33 cellular contexts compared by ENCODE assay signal in genomic region chr12:77521458-77522115, GRCh38.
A peak's percentile ranks its signal among the peaks of the same experiment; 100 is the strongest.
DNase-seq lines count a peak whose midpoint lies in the region; ATAC-seq, FAIRE-seq and TF ChIP-seq lines count a peak whose summit lies in the region.
"Had no signal": no experiment of that assay in that cellular context is flagged by ENCODE, and none has a peak within 500 bp of the region (broad histone marks: within the 10 kb centered on the region; RNA-seq: fewer than 3 reads in every experiment).

No MANE protein-coding gene starts in this region.

- no peak overlapping the region for H3K9ac ChIP-seq in astrocyte (ENCODE audit: low read length)
- H3K9ac ChIP-seq: BLaER1, neural progenitor cell had no signal

- peak; percentile 5 for DNase-seq in MCF 10A (ENCODE audit: unreplicated experiment)
- DNase-seq in breast epithelium (ENCODE audit: low spot score in 2 of 2) = no peak
- DNase-seq in astrocyte (ENCODE audit: low read depth) = peak; percentile 71
- peak; percentile 58 to 81 for DNase-seq in foreskin fibroblast
- DNase-seq in dermis blood vessel endothelial cell = no peak
- DNase-seq in NOMO-1 treated with DMSO at 0.1 percent for 48 hours (lab: John Stamatoyannopoulos, UW; ENCODE audit: unreplicated experiment) = no peak
- no peak for DNase-seq in mucosa of descending colon
- DNase-seq: activated CD4-positive, alpha-beta T cell treated with anti-CD3 and anti-CD28 coated beads for 48 hours; activated CD8-positive, alpha-beta memory T cell treated with anti-CD3 and anti-CD28 coated beads, Interleukin-2, amount 10 ng/mL, durations not matched to agents 7 days and 5 days; activated naive CD4-positive, alpha-beta T cell treated with anti-CD3 and anti-CD28 coated beads, Interleukin-2, amount 50 U/mL, for 16 hours; cerebellar nuclear complex; COR-L47; gastrocnemius medialis; hippocampal formation; lower lobe of right lung; MM.1S; NCI-H1417 treated with DMSO at 0.1 percent for 48 hours; NCI-H2107; NCI-H82; sigmoid colon; stimulated activated CD4-positive, alpha-beta T cell treated with anti-CD3 and anti-CD28 coated beads, Interleukin-15, amount 100 ng/mL, for 24 hours; stimulated activated naive CD8-positive, alpha-beta T cell treated with anti-CD3 and anti-CD28 coated beads, Interleukin-15, amount 100 ng/mL, for 72 hours; tibial artery had no signal

- peaks cover 7% of the 10 kb centered on the region for H3K9me3 Mint-ChIP-seq in MCF 10A (ENCODE audit: unreplicated experiment)
- H3K9me3 Mint-ChIP-seq in astrocyte (ENCODE audit: unreplicated experiment) = peaks cover under 1% of the 10 kb centered on the region

- H3K79me2 ChIP-seq in astrocyte (ENCODE audit: insufficient read depth, low read length) = no peaks in the 10 kb centered on the region

- H3K4me1 Mint-ChIP-seq in MCF 10A (ENCODE audit: insufficient read depth, unreplicated experiment) (no peaks in the 10 kb centered on the region), astrocyte (ENCODE audit: low read depth, unreplicated experiment) (peaks cover 5% of the 10 kb centered on the region)
- H3K4me1 Mint-ChIP-seq: activated CD8-positive, alpha-beta memory T cell treated with anti-CD3 and anti-CD28 coated beads, Interleukin-2, amount 10 ng/mL, durations not matched to agents 7 days and 5 days; IgD-negative memory B cell; neural progenitor cell; stimulated activated naive CD8-positive, alpha-beta T cell treated with anti-CD3 and anti-CD28 coated beads, Interleukin-15, amount 100 ng/mL, for 72 hours had no signal

- TF ChIP-seq CTCF in MCF 10A (IDR thresholded peaks at IDR 0.05; ENCODE audit: unreplicated experiment) (no peak), breast epithelium (IDR thresholded peaks at IDR 0.05) (no peak), astrocyte (IDR thresholded peaks at IDR 0.05; ENCODE audit: insufficient read depth, low read depth, low read length) (no peak), foreskin fibroblast (IDR thresholded peaks at IDR 0.05; ENCODE audit: low read depth, low read length) (no peak), mucosa of descending colon (IDR thresholded peaks at IDR 0.05) (no peak)

- no peaks in the 10 kb centered on the region for H4K20me1 ChIP-seq in astrocyte (ENCODE audit: insufficient read depth, low read length)
- H4K20me1 ChIP-seq: BLaER1 had no signal

- H3K27me3 ChIP-seq in breast epithelium (no peaks in the 10 kb centered on the region), astrocyte (ENCODE audit: insufficient read depth, low read length) (no peaks in the 10 kb centered on the region)
- H3K27me3 ChIP-seq: BLaER1, gastrocnemius medialis, neural progenitor cell, sigmoid colon, tibial artery had no signal

- H2AFZ ChIP-seq in astrocyte (ENCODE audit: low read depth, low read length) = no peak overlapping the region
- H2AFZ ChIP-seq: neural progenitor cell had no signal

- CTCF ChIA-PET in MCF 10A (lab: Yijun Ruan, JAX) = interaction anchor here (0.5 kb wide), 1 partner anchor 107 kb away, joined by 3 read pairs; no protein-coding TSS in a partner anchor

- H3K27me3 Mint-ChIP-seq in MCF 10A (ENCODE audit: insufficient read depth, unreplicated experiment) (no peaks in the 10 kb centered on the region), astrocyte (ENCODE audit: low read depth, unreplicated experiment) (no peaks in the 10 kb centered on the region)
- H3K27me3 Mint-ChIP-seq: activated CD8-positive, alpha-beta memory T cell treated with anti-CD3 and anti-CD28 coated beads, Interleukin-2, amount 10 ng/mL, durations not matched to agents 7 days and 5 days; IgD-negative memory B cell; progenitor cell of endocrine pancreas; stimulated activated naive CD8-positive, alpha-beta T cell treated with anti-CD3 and anti-CD28 coated beads, Interleukin-15, amount 100 ng/mL, for 72 hours had no signal

- ATAC-seq in GM21786 (IDR thresholded peaks at IDR 0.05; ENCODE audit: unreplicated experiment) (no peak), mucosa of descending colon (no peak)
- ATAC-seq: activated CD8-positive, alpha-beta memory T cell treated with anti-CD3 and anti-CD28 coated beads, Interleukin-2, amount 10 ng/mL, durations not matched to agents 7 days and 5 days; gastrocnemius medialis; GM12878; lower lobe of right lung; stimulated activated naive CD8-positive, alpha-beta T cell treated with anti-CD3 and anti-CD28 coated beads, Interleukin-15, amount 100 ng/mL, for 72 hours had no signal

- no peak overlapping the region for H3K4me2 ChIP-seq in astrocyte (ENCODE audit: low read length)
- H3K4me2 ChIP-seq: BLaER1, neural progenitor cell had no signal

- no peak for FAIRE-seq in astrocyte (lab: Jason Lieb, UNC)
- FAIRE-seq: GM12878, H54 had no signal

- H3K9me3 ChIP-seq in breast epithelium (no peaks in the 10 kb centered on the region), astrocyte (ENCODE audit: insufficient read depth, low read depth, low read length) (no peaks in the 10 kb centered on the region), mucosa of descending colon (no peaks in the 10 kb centered on the region)
- H3K9me3 ChIP-seq: gastrocnemius medialis, lower lobe of right lung, sigmoid colon, tibial artery had no signal

- H3K4me3 Mint-ChIP-seq in MCF 10A (ENCODE audit: unreplicated experiment) (no peak overlapping the region), astrocyte (ENCODE audit: unreplicated experiment) (no peak overlapping the region)
- H3K4me3 Mint-ChIP-seq: activated CD8-positive, alpha-beta memory T cell treated with anti-CD3 and anti-CD28 coated beads, Interleukin-2, amount 10 ng/mL, durations not matched to agents 7 days and 5 days; activated T-helper 1 cell treated with anti-CD3 and anti-CD28 coated beads, Interleukin-12 subunit alpha, Interleukin-12 subunit beta, Interleukin-2, Interleukin-4 antibody, amounts not matched to agents 30 ng/mL and 10 ng/mL and 1 ng/mL, durations not matched to agents 14 hours and 24 hours and 36 hours; IgD-negative memory B cell; neural progenitor cell; stimulated activated naive CD8-positive, alpha-beta T cell treated with anti-CD3 and anti-CD28 coated beads, Interleukin-15, amount 100 ng/mL, for 72 hours had no signal

- H3K27ac ChIP-seq in breast epithelium = no peak overlapping the region
- no peak overlapping the region for H3K27ac ChIP-seq in astrocyte (ENCODE audit: low read depth, low read length)
- H3K27ac ChIP-seq: 22Rv1, BLaER1, gastrocnemius medialis, lower lobe of right lung, neural progenitor cell, sigmoid colon, tibial artery, VCaP had no signal

- no peak for TF ChIP-seq POLR2A in breast epithelium (IDR thresholded peaks at IDR 0.05)

- BruUV-seq in MCF 10A (replicated peaks; lab: Mats Ljungman, UMichigan) = no TSS peak

- POLR2A ChIA-PET in MCF 10A (lab: Yijun Ruan, JAX) = interaction anchor here (0.8 to 1.3 kb wide), 2 partner anchors 10 to 14 kb away, joined by 3 to 4 read pairs; no protein-coding TSS in a partner anchor

- no peak overlapping the region for H3K27ac Mint-ChIP-seq in MCF 10A (ENCODE audit: low read depth, unreplicated experiment)
- no peak overlapping the region for H3K27ac Mint-ChIP-seq in astrocyte (ENCODE audit: unreplicated experiment)
- H3K27ac Mint-ChIP-seq: activated CD8-positive, alpha-beta memory T cell treated with anti-CD3 and anti-CD28 coated beads, Interleukin-2, amount 10 ng/mL, durations not matched to agents 7 days and 5 days; activated T-helper 1 cell treated with anti-CD3 and anti-CD28 coated beads, Interleukin-12 subunit alpha, Interleukin-12 subunit beta, Interleukin-2, Interleukin-4 antibody, amounts not matched to agents 30 ng/mL and 10 ng/mL and 1 ng/mL, durations not matched to agents 14 hours and 24 hours and 36 hours; IgD-negative memory B cell; neural progenitor cell; progenitor cell of endocrine pancreas; stimulated activated naive CD8-positive, alpha-beta T cell treated with anti-CD3 and anti-CD28 coated beads, Interleukin-15, amount 100 ng/mL, for 72 hours had no signal

- H3K4me3 ChIP-seq in breast epithelium (no peak overlapping the region), astrocyte (ENCODE audit: insufficient read depth, low read depth, low read length) (no peak overlapping the region), foreskin fibroblast (ENCODE audit: low read depth in 1 of 2, low read length in 2 of 2) (no peak overlapping the region), mucosa of descending colon (no peak overlapping the region)
- H3K4me3 ChIP-seq: BLaER1, gastrocnemius medialis, GM12878, lower lobe of right lung, neural progenitor cell, sigmoid colon, tibial artery had no signal

- H3K4me1 ChIP-seq in breast epithelium (no peaks in the 10 kb centered on the region), astrocyte (ENCODE audit: insufficient read depth, low read length) (no peaks in the 10 kb centered on the region), mucosa of descending colon (ENCODE audit: low read depth) (no peaks in the 10 kb centered on the region)
- H3K4me1 ChIP-seq: BLaER1, gastrocnemius medialis, lower lobe of right lung, neural progenitor cell, tibial artery had no signal

- no peaks in the 10 kb centered on the region for H3K36me3 ChIP-seq in breast epithelium
- no peaks in the 10 kb centered on the region for H3K36me3 ChIP-seq in astrocyte (ENCODE audit: insufficient read depth, low read length)
- no peaks in the 10 kb centered on the region for H3K36me3 ChIP-seq in mucosa of descending colon (ENCODE audit: low read depth)
- H3K36me3 ChIP-seq: BLaER1, gastrocnemius medialis, lower lobe of right lung, neural progenitor cell, sigmoid colon, tibial artery had no signal

- intact Hi-C loops in MCF 10A (cut with micrococcal nuclease) = no loop called here
- intact Hi-C loops in breast epithelium (cut with DNase I; ENCODE audit: low total_unique reads) = no loop called here
- intact Hi-C loops in mucosa of descending colon (cut with DNase I, micrococcal nuclease) = no loop called here

- H3K36me3 Mint-ChIP-seq in MCF 10A (ENCODE audit: insufficient read depth, unreplicated experiment) (no peaks in the 10 kb centered on the region), astrocyte (ENCODE audit: low read depth, unreplicated experiment) (no peaks in the 10 kb centered on the region)
- H3K36me3 Mint-ChIP-seq: activated CD8-positive, alpha-beta memory T cell treated with anti-CD3 and anti-CD28 coated beads, Interleukin-2, amount 10 ng/mL, durations not matched to agents 7 days and 5 days had no signal

Comparison
In these comparisons a context has a peak if more than half of its experiments do, and no peak if none do; other contexts are left out.
1. DNase-seq: peak in MCF 10A (single experiment), astrocyte (single experiment) and foreskin fibroblast (2 of 2); none in breast epithelium (0 of 2), dermis blood vessel endothelial cell (single experiment), NOMO-1 treated with DMSO at 0.1 percent for 48 hours (single experiment) and mucosa of descending colon (0 of 3).